4 cellular contexts compared by ENCODE assay signal in the genomic region with DNA sequence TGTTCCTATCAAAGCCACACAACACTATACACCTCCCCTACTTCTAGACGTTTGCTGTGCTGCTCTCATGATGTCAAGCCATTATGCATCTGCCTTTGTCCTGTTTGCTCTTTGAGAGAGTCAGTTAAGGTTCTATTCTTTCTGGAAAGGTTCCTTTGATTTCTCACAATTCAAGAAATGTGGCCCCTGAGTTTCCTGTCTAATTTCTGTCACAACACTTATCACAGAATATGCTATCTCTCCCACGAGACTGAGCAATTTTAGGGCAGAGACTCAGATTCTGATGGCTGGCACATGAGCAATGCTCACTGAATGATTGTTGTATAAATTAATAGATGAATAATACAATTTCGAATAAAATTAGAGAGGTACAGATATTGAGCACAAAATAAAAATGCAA.
"Had no signal": no experiment of that assay in that cellular context is flagged by ENCODE, and none has a peak within 500 bp of the region (broad histone marks: within the 10 kb centered on the region; RNA-seq: fewer than 3 reads in every experiment).

No MANE protein-coding gene starts in this region.

- H3K27ac ChIP-seq: HL-60 had no signal

- H3K4me3 ChIP-seq: K562 had no signal

- DNase-seq: IMR-90, KBM-7 had no signal
